In the genomic region with DNA sequence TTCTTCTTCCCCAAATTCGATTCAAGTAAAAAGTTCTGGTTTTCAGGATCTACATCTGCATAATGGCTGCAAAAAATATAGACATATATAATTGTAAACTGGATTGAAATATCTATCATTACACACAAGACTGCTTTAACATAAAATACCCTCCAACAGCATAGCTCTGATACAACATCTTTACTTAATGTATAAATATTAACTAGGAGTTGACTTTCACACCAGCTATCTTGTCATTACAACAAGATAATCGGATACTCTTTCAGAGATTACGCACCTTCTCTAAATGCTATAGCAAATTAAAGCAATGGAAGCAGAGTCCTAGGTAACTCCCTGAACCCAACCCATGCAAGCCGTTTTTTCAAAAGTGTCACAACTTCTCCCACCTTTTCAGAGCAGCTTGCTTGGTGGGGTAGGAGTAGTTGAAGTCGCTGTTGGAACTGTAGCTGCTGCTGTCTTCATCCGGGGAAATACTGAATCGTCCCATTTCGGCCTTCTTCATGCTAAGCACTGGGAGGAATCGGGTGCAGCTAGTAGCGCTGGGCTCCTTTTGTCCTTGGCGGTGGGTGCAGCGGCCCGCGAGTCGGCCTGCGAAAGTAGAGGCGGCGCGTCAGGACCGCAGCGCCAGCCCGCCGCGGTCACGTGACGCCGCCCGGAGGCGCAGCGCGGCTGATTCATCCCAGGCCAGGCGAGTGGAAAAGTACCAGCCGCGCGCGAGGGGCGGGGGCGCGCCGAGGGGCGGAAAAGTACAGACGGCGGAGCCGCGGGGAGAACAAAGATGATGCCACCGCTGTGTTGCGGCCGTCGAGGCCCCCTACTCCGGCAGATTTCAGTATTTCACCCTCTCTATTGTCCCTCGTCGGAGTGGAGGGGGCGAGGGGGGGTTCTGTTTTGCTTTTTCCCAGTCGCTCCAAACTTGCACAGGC, we compare ENCODE assay signal across 1 cellular context.
TF ChIP-seq lines count a peak whose summit lies in the region.

No MANE protein-coding gene starts in this region.

TF ChIP-seq in K562, 482 proteins besides CTCF, POLR2A, EP300 and RAD21 (continued from another document and continues in another):
- TF ChIP-seq, protein P1, sequence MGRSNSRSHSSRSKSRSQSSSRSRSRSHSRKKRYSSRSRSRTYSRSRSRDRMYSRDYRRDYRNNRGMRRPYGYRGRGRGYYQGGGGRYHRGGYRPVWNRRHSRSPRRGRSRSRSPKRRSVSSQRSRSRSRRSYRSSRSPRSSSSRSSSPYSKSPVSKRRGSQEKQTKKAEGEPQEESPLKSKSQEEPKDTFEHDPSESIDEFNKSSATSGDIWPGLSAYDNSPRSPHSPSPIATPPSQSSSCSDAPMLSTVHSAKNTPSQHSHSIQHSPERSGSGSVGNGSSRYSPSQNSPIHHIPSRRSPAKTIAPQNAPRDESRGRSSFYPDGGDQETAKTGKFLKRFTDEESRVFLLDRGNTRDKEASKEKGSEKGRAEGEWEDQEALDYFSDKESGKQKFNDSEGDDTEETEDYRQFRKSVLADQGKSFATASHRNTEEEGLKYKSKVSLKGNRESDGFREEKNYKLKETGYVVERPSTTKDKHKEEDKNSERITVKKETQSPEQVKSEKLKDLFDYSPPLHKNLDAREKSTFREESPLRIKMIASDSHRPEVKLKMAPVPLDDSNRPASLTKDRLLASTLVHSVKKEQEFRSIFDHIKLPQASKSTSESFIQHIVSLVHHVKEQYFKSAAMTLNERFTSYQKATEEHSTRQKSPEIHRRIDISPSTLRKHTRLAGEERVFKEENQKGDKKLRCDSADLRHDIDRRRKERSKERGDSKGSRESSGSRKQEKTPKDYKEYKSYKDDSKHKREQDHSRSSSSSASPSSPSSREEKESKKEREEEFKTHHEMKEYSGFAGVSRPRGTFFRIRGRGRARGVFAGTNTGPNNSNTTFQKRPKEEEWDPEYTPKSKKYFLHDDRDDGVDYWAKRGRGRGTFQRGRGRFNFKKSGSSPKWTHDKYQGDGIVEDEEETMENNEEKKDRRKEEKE (IDR thresholded peaks at IDR 0.05; ENCODE audit: borderline replicate concordance in 1 of 2, control insufficient read depth in 1 of 2, low read depth in 2 of 2, low read length in 1 of 2) = peak in 1 of 2 experiments; percentile 81; a peak in 1 of 4 replicates
- TF ChIP-seq EWSR1 (IDR thresholded peaks at IDR 0.05; ENCODE audit: borderline replicate concordance, low read depth, partially characterized antibody) (no peak), EP400 (IDR thresholded peaks at IDR 0.05) (peak; percentile 51), ATF1 (CRISPR knock-in tag; IDR thresholded peaks at IDR 0.05) (no peak), ATF1 (tag; IDR thresholded peaks at IDR 0.05) (peak; percentile 82), PTBP1 (IDR thresholded peaks at IDR 0.05; ENCODE audit: low read depth, low read length) (0 out of 2 replicates have a peak, but pooled peaks have one; percentile 36), FOXP1 (CRISPR knock-in tag; IDR thresholded peaks at IDR 0.05) (peak; percentile 81), CBFA2T3 (IDR thresholded peaks at IDR 0.05) (no peak), NUFIP1 (IDR thresholded peaks at IDR 0.05; ENCODE audit: partially characterized antibody) (no peak), BDP1 (IDR thresholded peaks at IDR 0.05; ENCODE audit: insufficient read depth, insufficient read length) (no peak), ZNF12 (CRISPR knock-in tag; IDR thresholded peaks at IDR 0.05) (peak; percentile 63; the same call in 1 of the 2 replicates), CTBP1 (IDR thresholded peaks at IDR 0.05; ENCODE audit: borderline replicate concordance) (peak; percentile 86; the same call in 1 of the 2 replicates), ZNF583 (CRISPR knock-in tag; IDR thresholded peaks at IDR 0.05) (peak; percentile 66), NFATC3 (IDR thresholded peaks at IDR 0.05) (no peak), NCOR1 (IDR thresholded peaks at IDR 0.05) (peak; percentile 52), SIN3A (IDR thresholded peaks at IDR 0.05; ENCODE audit: borderline replicate concordance in 2 of 2, control insufficient read depth in 1 of 2, low read depth in 2 of 2, low read length in 2 of 2) (peak; percentile 67 to 86; a peak in 2 of 4 replicates), ESRRB (CRISPR knock-in tag; IDR thresholded peaks at IDR 0.05; ENCODE audit: borderline replicate concordance) (no peak), EGR1 (conservative IDR thresholded peaks at IDR 0.05) (peak; percentile 56), POLR2AphosphoS5 (IDR thresholded peaks at IDR 0.05; ENCODE audit: control insufficient read depth, insufficient read depth, low read depth, low read length) (peak; percentile 42; the same call in 1 of the 2 replicates), OTX1 (CRISPR knock-in tag; IDR thresholded peaks at IDR 0.05) (0 out of 2 replicates have a peak, but pooled peaks have one; percentile 37), KDM5B (IDR thresholded peaks at IDR 0.05; ENCODE audit: insufficient replicate concordance, low read depth, low read length) (no peak), ETV5 (CRISPR knock-in tag; IDR thresholded peaks at IDR 0.05; ENCODE audit: low read depth) (peak; percentile 64; the same call in 1 of the 2 replicates), TCF3 (CRISPR knock-in tag; IDR thresholded peaks at IDR 0.05) (peak; percentile 32; the same call in 1 of the 2 replicates), NONO (IDR thresholded peaks at IDR 0.05; ENCODE audit: low read depth in 2 of 2, low read length in 1 of 2) (peak; percentile 83 to 85), CAMTA2 (CRISPR knock-in tag; conservative IDR thresholded peaks at IDR 0.05) (peak; percentile 71; the same call in 1 of the 2 replicates), NRF1 (conservative IDR thresholded peaks at IDR 0.05 in 1 of 2, IDR thresholded peaks at IDR 0.05 in 1 of 2) (peak; percentile 46 to 65; a peak in 3 of 4 replicates), RAD51 (IDR thresholded peaks at IDR 0.05; ENCODE audit: borderline replicate concordance, low read depth) (peak; percentile 98), CBFA2T2 (conservative IDR thresholded peaks at IDR 0.05) (peak; percentile 91)
- TF ChIP-seq, protein P2, sequence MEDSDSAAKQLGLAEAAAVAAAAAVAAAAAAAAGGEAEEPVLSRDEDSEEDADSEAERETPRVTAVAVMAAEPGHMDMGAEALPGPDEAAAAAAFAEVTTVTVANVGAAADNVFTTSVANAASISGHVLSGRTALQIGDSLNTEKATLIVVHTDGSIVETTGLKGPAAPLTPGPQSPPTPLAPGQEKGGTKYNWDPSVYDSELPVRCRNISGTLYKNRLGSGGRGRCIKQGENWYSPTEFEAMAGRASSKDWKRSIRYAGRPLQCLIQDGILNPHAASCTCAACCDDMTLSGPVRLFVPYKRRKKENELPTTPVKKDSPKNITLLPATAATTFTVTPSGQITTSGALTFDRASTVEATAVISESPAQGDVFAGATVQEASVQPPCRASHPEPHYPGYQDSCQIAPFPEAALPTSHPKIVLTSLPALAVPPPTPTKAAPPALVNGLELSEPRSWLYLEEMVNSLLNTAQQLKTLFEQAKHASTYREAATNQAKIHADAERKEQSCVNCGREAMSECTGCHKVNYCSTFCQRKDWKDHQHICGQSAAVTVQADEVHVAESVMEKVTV (CRISPR knock-in tag; IDR thresholded peaks at IDR 0.05) = 0 out of 2 replicates have a peak, but pooled peaks have one; percentile 18
- TF ChIP-seq, protein P3, sequence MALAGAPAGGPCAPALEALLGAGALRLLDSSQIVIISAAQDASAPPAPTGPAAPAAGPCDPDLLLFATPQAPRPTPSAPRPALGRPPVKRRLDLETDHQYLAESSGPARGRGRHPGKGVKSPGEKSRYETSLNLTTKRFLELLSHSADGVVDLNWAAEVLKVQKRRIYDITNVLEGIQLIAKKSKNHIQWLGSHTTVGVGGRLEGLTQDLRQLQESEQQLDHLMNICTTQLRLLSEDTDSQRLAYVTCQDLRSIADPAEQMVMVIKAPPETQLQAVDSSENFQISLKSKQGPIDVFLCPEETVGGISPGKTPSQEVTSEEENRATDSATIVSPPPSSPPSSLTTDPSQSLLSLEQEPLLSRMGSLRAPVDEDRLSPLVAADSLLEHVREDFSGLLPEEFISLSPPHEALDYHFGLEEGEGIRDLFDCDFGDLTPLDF (CRISPR knock-in tag; IDR thresholded peaks at IDR 0.05) = peak; percentile 62
- TF ChIP-seq, protein P4, sequence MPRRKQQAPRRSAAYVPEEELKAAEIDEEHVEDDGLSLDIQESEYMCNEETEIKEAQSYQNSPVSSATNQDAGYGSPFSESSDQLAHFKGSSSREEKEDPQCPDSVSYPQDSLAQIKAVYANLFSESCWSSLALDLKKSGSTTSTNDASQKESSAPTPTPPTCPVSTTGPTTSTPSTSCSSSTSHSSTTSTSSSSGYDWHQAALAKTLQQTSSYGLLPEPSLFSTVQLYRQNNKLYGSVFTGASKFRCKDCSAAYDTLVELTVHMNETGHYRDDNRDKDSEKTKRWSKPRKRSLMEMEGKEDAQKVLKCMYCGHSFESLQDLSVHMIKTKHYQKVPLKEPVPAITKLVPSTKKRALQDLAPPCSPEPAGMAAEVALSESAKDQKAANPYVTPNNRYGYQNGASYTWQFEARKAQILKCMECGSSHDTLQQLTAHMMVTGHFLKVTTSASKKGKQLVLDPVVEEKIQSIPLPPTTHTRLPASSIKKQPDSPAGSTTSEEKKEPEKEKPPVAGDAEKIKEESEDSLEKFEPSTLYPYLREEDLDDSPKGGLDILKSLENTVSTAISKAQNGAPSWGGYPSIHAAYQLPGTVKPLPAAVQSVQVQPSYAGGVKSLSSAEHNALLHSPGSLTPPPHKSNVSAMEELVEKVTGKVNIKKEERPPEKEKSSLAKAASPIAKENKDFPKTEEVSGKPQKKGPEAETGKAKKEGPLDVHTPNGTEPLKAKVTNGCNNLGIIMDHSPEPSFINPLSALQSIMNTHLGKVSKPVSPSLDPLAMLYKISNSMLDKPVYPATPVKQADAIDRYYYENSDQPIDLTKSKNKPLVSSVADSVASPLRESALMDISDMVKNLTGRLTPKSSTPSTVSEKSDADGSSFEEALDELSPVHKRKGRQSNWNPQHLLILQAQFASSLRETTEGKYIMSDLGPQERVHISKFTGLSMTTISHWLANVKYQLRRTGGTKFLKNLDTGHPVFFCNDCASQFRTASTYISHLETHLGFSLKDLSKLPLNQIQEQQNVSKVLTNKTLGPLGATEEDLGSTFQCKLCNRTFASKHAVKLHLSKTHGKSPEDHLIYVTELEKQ (CRISPR knock-in tag; IDR thresholded peaks at IDR 0.05) = no peak
- TF ChIP-seq, protein P5, sequence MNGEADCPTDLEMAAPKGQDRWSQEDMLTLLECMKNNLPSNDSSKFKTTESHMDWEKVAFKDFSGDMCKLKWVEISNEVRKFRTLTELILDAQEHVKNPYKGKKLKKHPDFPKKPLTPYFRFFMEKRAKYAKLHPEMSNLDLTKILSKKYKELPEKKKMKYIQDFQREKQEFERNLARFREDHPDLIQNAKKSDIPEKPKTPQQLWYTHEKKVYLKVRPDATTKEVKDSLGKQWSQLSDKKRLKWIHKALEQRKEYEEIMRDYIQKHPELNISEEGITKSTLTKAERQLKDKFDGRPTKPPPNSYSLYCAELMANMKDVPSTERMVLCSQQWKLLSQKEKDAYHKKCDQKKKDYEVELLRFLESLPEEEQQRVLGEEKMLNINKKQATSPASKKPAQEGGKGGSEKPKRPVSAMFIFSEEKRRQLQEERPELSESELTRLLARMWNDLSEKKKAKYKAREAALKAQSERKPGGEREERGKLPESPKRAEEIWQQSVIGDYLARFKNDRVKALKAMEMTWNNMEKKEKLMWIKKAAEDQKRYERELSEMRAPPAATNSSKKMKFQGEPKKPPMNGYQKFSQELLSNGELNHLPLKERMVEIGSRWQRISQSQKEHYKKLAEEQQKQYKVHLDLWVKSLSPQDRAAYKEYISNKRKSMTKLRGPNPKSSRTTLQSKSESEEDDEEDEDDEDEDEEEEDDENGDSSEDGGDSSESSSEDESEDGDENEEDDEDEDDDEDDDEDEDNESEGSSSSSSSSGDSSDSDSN (IDR thresholded peaks at IDR 0.05; ENCODE audit: borderline replicate concordance in 1 of 2, low read depth in 2 of 2, low read length in 2 of 2) = no peak
- TF ChIP-seq, protein P6, sequence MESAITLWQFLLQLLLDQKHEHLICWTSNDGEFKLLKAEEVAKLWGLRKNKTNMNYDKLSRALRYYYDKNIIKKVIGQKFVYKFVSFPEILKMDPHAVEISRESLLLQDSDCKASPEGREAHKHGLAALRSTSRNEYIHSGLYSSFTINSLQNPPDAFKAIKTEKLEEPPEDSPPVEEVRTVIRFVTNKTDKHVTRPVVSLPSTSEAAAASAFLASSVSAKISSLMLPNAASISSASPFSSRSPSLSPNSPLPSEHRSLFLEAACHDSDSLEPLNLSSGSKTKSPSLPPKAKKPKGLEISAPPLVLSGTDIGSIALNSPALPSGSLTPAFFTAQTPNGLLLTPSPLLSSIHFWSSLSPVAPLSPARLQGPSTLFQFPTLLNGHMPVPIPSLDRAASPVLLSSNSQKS (CRISPR knock-in tag; IDR thresholded peaks at IDR 0.05) = no peak
- TF ChIP-seq, protein P7, sequence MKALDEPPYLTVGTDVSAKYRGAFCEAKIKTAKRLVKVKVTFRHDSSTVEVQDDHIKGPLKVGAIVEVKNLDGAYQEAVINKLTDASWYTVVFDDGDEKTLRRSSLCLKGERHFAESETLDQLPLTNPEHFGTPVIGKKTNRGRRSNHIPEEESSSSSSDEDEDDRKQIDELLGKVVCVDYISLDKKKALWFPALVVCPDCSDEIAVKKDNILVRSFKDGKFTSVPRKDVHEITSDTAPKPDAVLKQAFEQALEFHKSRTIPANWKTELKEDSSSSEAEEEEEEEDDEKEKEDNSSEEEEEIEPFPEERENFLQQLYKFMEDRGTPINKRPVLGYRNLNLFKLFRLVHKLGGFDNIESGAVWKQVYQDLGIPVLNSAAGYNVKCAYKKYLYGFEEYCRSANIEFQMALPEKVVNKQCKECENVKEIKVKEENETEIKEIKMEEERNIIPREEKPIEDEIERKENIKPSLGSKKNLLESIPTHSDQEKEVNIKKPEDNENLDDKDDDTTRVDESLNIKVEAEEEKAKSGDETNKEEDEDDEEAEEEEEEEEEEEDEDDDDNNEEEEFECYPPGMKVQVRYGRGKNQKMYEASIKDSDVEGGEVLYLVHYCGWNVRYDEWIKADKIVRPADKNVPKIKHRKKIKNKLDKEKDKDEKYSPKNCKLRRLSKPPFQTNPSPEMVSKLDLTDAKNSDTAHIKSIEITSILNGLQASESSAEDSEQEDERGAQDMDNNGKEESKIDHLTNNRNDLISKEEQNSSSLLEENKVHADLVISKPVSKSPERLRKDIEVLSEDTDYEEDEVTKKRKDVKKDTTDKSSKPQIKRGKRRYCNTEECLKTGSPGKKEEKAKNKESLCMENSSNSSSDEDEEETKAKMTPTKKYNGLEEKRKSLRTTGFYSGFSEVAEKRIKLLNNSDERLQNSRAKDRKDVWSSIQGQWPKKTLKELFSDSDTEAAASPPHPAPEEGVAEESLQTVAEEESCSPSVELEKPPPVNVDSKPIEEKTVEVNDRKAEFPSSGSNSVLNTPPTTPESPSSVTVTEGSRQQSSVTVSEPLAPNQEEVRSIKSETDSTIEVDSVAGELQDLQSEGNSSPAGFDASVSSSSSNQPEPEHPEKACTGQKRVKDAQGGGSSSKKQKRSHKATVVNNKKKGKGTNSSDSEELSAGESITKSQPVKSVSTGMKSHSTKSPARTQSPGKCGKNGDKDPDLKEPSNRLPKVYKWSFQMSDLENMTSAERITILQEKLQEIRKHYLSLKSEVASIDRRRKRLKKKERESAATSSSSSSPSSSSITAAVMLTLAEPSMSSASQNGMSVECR (CRISPR knock-in tag; IDR thresholded peaks at IDR 0.05) = peak; percentile 75
